ENCODE assay signal across 8 cellular contexts in genomic region chr4:118278473-118279274, GRCh38.
DNase-seq lines count a peak whose midpoint lies in the region; ATAC-seq and TF ChIP-seq lines count a peak whose summit lies in the region.

No MANE protein-coding gene starts in this region.

- no peak for TF ChIP-seq CTCF in esophagus muscularis mucosa (IDR thresholded peaks at IDR 0.05)

- DNase-seq in DMS79 (lab: John Stamatoyannopoulos, UW): peak; percentile 76
- DNase-seq in KG1 (lab: John Stamatoyannopoulos, UW): peak; percentile 91
- DNase-seq in activated T-cell treated with anti-CD3 and anti-CD28 coated beads, Interleukin-2, amount 50 U/mL, for 48 hours: peak; percentile 96 to 97
- peak; percentile 98 for DNase-seq in esophagus muscularis mucosa (ENCODE audit: extremely low spot score)
- DNase-seq in stimulated activated CD8-positive, alpha-beta memory T cell treated with anti-CD3 and anti-CD28 coated beads, Interleukin-7, amount 100 ng/mL, for 4 hours (ENCODE audit: low read depth in 2 of 2): peak; percentile 98

- intact Hi-C loops in esophagus muscularis mucosa (cut with DNase I): no loop called here

- WGBS in esophagus muscularis mucosa: 2% methylated on average over 27 of the region's 56 CpGs

- peak; percentile 83 for TF ChIP-seq POLR2A in esophagus muscularis mucosa (IDR thresholded peaks at IDR 0.05; ENCODE audit: low read depth)

- H3K4me3 ChIP-seq in esophagus muscularis mucosa (peak overlapping the region; percentile 68 to 87 (median 76)), muscle layer of duodenum (ENCODE audit: low read depth in 1 of 2, low read length in 2 of 2) (peak overlapping the region; percentile 68 to 96)

- TF ChIP-seq EP300 in esophagus muscularis mucosa (IDR thresholded peaks at IDR 0.05): no peak

- peaks cover 0 to 23% (median 9%) of the 10 kb centered on the region in 4 donors for H3K36me3 ChIP-seq in esophagus muscularis mucosa
- no peaks in the 10 kb centered on the region for H3K36me3 ChIP-seq in muscle layer of duodenum (ENCODE audit: control insufficient read depth in 1 of 2, insufficient read depth in 2 of 2, low read length in 2 of 2)

- peak; percentile 85 for ATAC-seq in GM21737 (IDR thresholded peaks at IDR 0.05; ENCODE audit: unreplicated experiment)

- H3K27ac ChIP-seq in esophagus muscularis mucosa (replicated peaks in 1 of 4) (peak overlapping the region; percentile 86 to 94 (median 91)), muscle layer of duodenum (ENCODE audit: low read length) (peak overlapping the region; percentile 97)

- no peaks in the 10 kb centered on the region for H3K9me3 ChIP-seq in esophagus muscularis mucosa
- H3K9me3 ChIP-seq in muscle layer of duodenum (ENCODE audit: control insufficient read depth in 1 of 2, low read length in 2 of 2): no peaks in the 10 kb centered on the region

- no peaks in the 10 kb centered on the region for H3K27me3 ChIP-seq in esophagus muscularis mucosa
- H3K27me3 ChIP-seq in muscle layer of duodenum (ENCODE audit: low read depth, low read length): no peaks in the 10 kb centered on the region

- peaks cover 21 to 36% (median 27%) of the 10 kb centered on the region in 4 donors for H3K4me1 ChIP-seq in esophagus muscularis mucosa
- peaks cover 10 to 16% of the 10 kb centered on the region in 2 donors for H3K4me1 ChIP-seq in muscle layer of duodenum (ENCODE audit: control insufficient read depth in 1 of 2, insufficient read depth in 2 of 2, low read length in 2 of 2)

TF ChIP-seq in PFSK-1, 5 proteins besides CTCF, POLR2A, EP300 and RAD21:
- peak; percentile 36; the same call in 1 of the 2 replicates for TF ChIP-seq SIN3A (IDR thresholded peaks at IDR 0.05; ENCODE audit: borderline replicate concordance, insufficient read depth, low read length)
- TF ChIP-seq POLR2AphosphoS5 (IDR thresholded peaks at IDR 0.05; ENCODE audit: low read depth, low read length): peak; percentile 100
- TF ChIP-seq FOXP2 (optimal IDR thresholded peaks at IDR 0.05; ENCODE audit: borderline replicate concordance, extremely low read depth, extremely low read length, insufficient read depth): peak; percentile 49
- peak in 1 of 2 experiments; percentile 41; a peak in 1 of 4 replicates for TF ChIP-seq REST (IDR thresholded peaks at IDR 0.05; ENCODE audit: insufficient read depth in 1 of 2, low read depth in 2 of 2, low read length in 2 of 2)
- peak; percentile 97 for TF ChIP-seq TAF1 (IDR thresholded peaks at IDR 0.05; ENCODE audit: borderline replicate concordance, insufficient read depth, low read length)

Comparison
In these comparisons a context has a peak if more than half of its experiments do, and no peak if none do; other contexts are left out.
1. Peak in every context shown above with its lines: DNase-seq, ATAC-seq, H3K4me3 ChIP-seq and H3K27ac ChIP-seq.